13 cellular contexts compared by ENCODE assay signal in genomic region chr9:124215956-124216355, GRCh38. TPM values are rescaled to one million over a fixed set of nuclear protein-coding genes. Genes with fewer than 3 reads are reported as not detected.
A peak's percentile ranks its signal among the peaks of the same experiment; 100 is the strongest.
DNase-seq lines count a peak whose midpoint lies in the region; ATAC-seq and TF ChIP-seq lines count a peak whose summit lies in the region.
"Had no signal": no experiment of that assay in that cellular context is flagged by ENCODE, and none has a peak within 500 bp of the region (broad histone marks: within the 10 kb centered on the region; RNA-seq: fewer than 3 reads in every experiment).

No MANE protein-coding gene starts in this region.

- no peak overlapping the region for H3K4me3 Mint-ChIP-seq in activated naive CD4-positive, alpha-beta T cell treated with anti-CD3 and anti-CD28 coated beads, Interleukin-2, amount 10 ng/mL, durations not matched to agents 7 days and 5 days
- H3K4me3 Mint-ChIP-seq in activated B cell treated with CpG ODN at 0.5 μM for 24 hours: peak overlapping the region; percentile 69

- POLR2A ChIA-PET in activated B cell treated with CpG ODN at 0.5 μM for 24 hours (lab: Charles Lee): interaction anchor here (0.6 to 10.1 kb wide), 8 partner anchors 13 to 77 kb away, joined by 3 to 256 read pairs (median 33); partner anchors contain the start of gene NEK6

- no peak overlapping the region for H3K4me3 ChIP-seq in upper lobe of left lung

- TF ChIP-seq EP300 in upper lobe of left lung (IDR thresholded peaks at IDR 0.05): no peak

- no peak for DNase-seq in activated naive CD4-positive, alpha-beta T cell treated with anti-CD3 and anti-CD28 coated beads, Interleukin-2, amount 10 ng/mL, durations not matched to agents 7 days and 5 days
- DNase-seq in activated naive CD4-positive, alpha-beta T cell treated with anti-CD3 and anti-CD28 coated beads, Interleukin-2, amount 50 U/mL, for 16 hours: no peak
- DNase-seq in activated B cell treated with CpG ODN at 0.5 μM for 24 hours (no peak), left lobe of liver (ENCODE audit: low spot score) (peak; percentile 38), upper lobe of left lung (no peak)
- DNase-seq: NCI-H2081, T1000, trophoblast cell had no signal

- CTCF ChIA-PET in activated naive CD4-positive, alpha-beta T cell treated with anti-CD3 and anti-CD28 coated beads, Interleukin-2, amount 10 ng/mL, durations not matched to agents 7 days and 5 days (lab: Charles Lee): interaction anchor here (1.2 kb wide), 1 partner anchor 90 kb away, joined by 3 read pairs; no protein-coding TSS in a partner anchor
- CTCF ChIA-PET in activated B cell treated with CpG ODN at 0.5 μM for 24 hours (lab: Charles Lee): interaction anchor here (0.9 to 4.5 kb wide), 4 partner anchors 19 to 219 kb away, joined by 3 to 32 read pairs (median 16); no protein-coding TSS in a partner anchor

- H3K27me3 Mint-ChIP-seq in activated naive CD4-positive, alpha-beta T cell treated with anti-CD3 and anti-CD28 coated beads, Interleukin-2, amount 10 ng/mL, durations not matched to agents 7 days and 5 days: peaks cover 15% of the 10 kb centered on the region
- H3K27me3 Mint-ChIP-seq in activated B cell treated with CpG ODN at 0.5 μM for 24 hours: no peaks in the 10 kb centered on the region
- H3K27me3 Mint-ChIP-seq: activated naive CD4-positive, alpha-beta T cell treated with anti-CD3 and anti-CD28 coated beads, Interleukin-2, amount 50 U/mL, for 24 hours; naive thymus-derived CD8-positive, alpha-beta T cell had no signal

- no peaks in the 10 kb centered on the region for H3K36me3 ChIP-seq in upper lobe of left lung

- H3K4me1 ChIP-seq in upper lobe of left lung: peaks cover 56 to 73% (median 70%) of the 10 kb centered on the region in 4 donors

- H3K27ac Mint-ChIP-seq in activated naive CD4-positive, alpha-beta T cell treated with anti-CD3 and anti-CD28 coated beads, Interleukin-2, amount 10 ng/mL, durations not matched to agents 7 days and 5 days: peak overlapping the region; percentile 93
- H3K27ac Mint-ChIP-seq in activated B cell treated with CpG ODN at 0.5 μM for 24 hours: peak overlapping the region; percentile 96
- H3K27ac Mint-ChIP-seq: activated naive CD4-positive, alpha-beta T cell treated with anti-CD3 and anti-CD28 coated beads, Interleukin-2, amount 50 U/mL, for 24 hours had no signal

- peak overlapping the region; percentile 72 to 86 (median 83) for H3K27ac ChIP-seq in upper lobe of left lung

- no peaks in the 10 kb centered on the region for H3K36me3 Mint-ChIP-seq in activated naive CD4-positive, alpha-beta T cell treated with anti-CD3 and anti-CD28 coated beads, Interleukin-2, amount 10 ng/mL, durations not matched to agents 7 days and 5 days
- H3K36me3 Mint-ChIP-seq in activated B cell treated with CpG ODN at 0.5 μM for 24 hours (ENCODE audit: low read depth): no peaks in the 10 kb centered on the region
- H3K36me3 Mint-ChIP-seq: activated naive CD4-positive, alpha-beta T cell treated with anti-CD3 and anti-CD28 coated beads, Interleukin-2, amount 50 U/mL, for 24 hours; naive thymus-derived CD8-positive, alpha-beta T cell had no signal

- no peaks in the 10 kb centered on the region for H3K9me3 Mint-ChIP-seq in activated naive CD4-positive, alpha-beta T cell treated with anti-CD3 and anti-CD28 coated beads, Interleukin-2, amount 10 ng/mL, durations not matched to agents 7 days and 5 days
- H3K9me3 Mint-ChIP-seq in activated B cell treated with CpG ODN at 0.5 μM for 24 hours: no peaks in the 10 kb centered on the region
- H3K9me3 Mint-ChIP-seq: activated naive CD4-positive, alpha-beta T cell treated with anti-CD3 and anti-CD28 coated beads, Interleukin-2, amount 50 U/mL, for 24 hours; naive thymus-derived CD8-positive, alpha-beta T cell had no signal

- no peak for ATAC-seq in activated B cell treated with CpG ODN at 0.5 μM for 24 hours (ENCODE audit: low read depth)
- no peak for ATAC-seq in left lobe of liver
- ATAC-seq in upper lobe of left lung (ENCODE audit: low FRiP score in 2 of 2): no peak
- no peak for ATAC-seq in GM19467 (IDR thresholded peaks at IDR 0.05; ENCODE audit: unreplicated experiment)
- no peak for ATAC-seq in GM18519 (IDR thresholded peaks at IDR 0.05; ENCODE audit: low FRiP score, unreplicated experiment)
- ATAC-seq in GM19351 (IDR thresholded peaks at IDR 0.05; ENCODE audit: unreplicated experiment): no peak

- no peaks in the 10 kb centered on the region for H3K9me3 ChIP-seq in upper lobe of left lung

- peaks cover 80% of the 10 kb centered on the region for H3K4me1 Mint-ChIP-seq in activated naive CD4-positive, alpha-beta T cell treated with anti-CD3 and anti-CD28 coated beads, Interleukin-2, amount 10 ng/mL, durations not matched to agents 7 days and 5 days
- peaks cover 94% of the 10 kb centered on the region for H3K4me1 Mint-ChIP-seq in activated B cell treated with CpG ODN at 0.5 μM for 24 hours

- no peaks in the 10 kb centered on the region for H3K27me3 ChIP-seq in upper lobe of left lung

- intact Hi-C loops in activated B cell treated with CpG ODN at 0.5 μM for 24 hours (cut with micrococcal nuclease): loop anchor here (5.0 kb wide), 2 partner anchors 89 to 874 kb away; no protein-coding TSS in a partner anchor

- TF ChIP-seq POLR2A in upper lobe of left lung (IDR thresholded peaks at IDR 0.05): no peak

- 93 to 94% methylated on average over 15 of the region's 15 CpGs for WGBS in upper lobe of left lung, 2 donors

- TF ChIP-seq CTCF in activated B cell treated with CpG ODN at 0.5 μM for 24 hours (IDR thresholded peaks at IDR 0.05) (no peak), upper lobe of left lung (IDR thresholded peaks at IDR 0.05) (no peak)

RNA-seq across cellular contexts. Expression of gene NEK6, which starts 41.8 kb away (rescaled TPM):
- total RNA-seq in activated B cell treated with CpG ODN at 0.5 μM for 24 hours (110 and 115 TPM in 2 replicates), left lobe of liver (84.5 TPM), upper lobe of left lung (100 to 1,000 TPM in 2 of 6 donors, 10 to 100 TPM in 4; 33.8 to 144 (median 59.7) TPM)
